ENCODE assay signal across 21 cellular contexts in genomic region chr17:64110436-64111152, GRCh38. TPM values are rescaled to one million over a fixed set of nuclear protein-coding genes. Genes with fewer than 3 reads are reported as not detected.
A peak's percentile ranks its signal among the peaks of the same experiment; 100 is the strongest.
DNase-seq lines count a peak whose midpoint lies in the region; ATAC-seq, FAIRE-seq and TF ChIP-seq lines count a peak whose summit lies in the region.
"Had no signal": no experiment of that assay in that cellular context is flagged by ENCODE, and none has a peak within 500 bp of the region (broad histone marks: within the 10 kb centered on the region; RNA-seq: fewer than 3 reads in every experiment).

No MANE protein-coding gene starts in this region.

- TF ChIP-seq CTCF in endothelial cell (IDR thresholded peaks at IDR 0.05; ENCODE audit: unreplicated experiment), result no peak
- no peak for TF ChIP-seq CTCF in ascending aorta (IDR thresholded peaks at IDR 0.05)

- no peak overlapping the region for H3K4me3 ChIP-seq in ascending aorta
- H3K4me3 ChIP-seq: psoas muscle had no signal

- no peak for DNase-seq in stimulated activated naive CD8-positive, alpha-beta T cell treated with anti-CD3 and anti-CD28 coated beads, Interleukin-15, Interleukin-2, amounts not matched to agents 100 U/mL and 50 U/mL, for 24 hours
- DNase-seq in SW480 (ENCODE audit: low spot score) (peak; percentile 87), endothelial cell (ENCODE audit: low spot score) (no peak), ascending aorta (ENCODE audit: low spot score in 2 of 2) (no peak), NCI-H510A (lab: John Stamatoyannopoulos, UW) (no peak), HTR-8/SVneo (ENCODE audit: insufficient read length, low spot score) (no peak)
- DNase-seq: activated CD4-positive, alpha-beta T cell treated with anti-CD3 and anti-CD28 coated beads for 4 hours; activated T-cell treated with anti-CD3 and anti-CD28 coated beads, Interleukin-2, amount 50 U/mL, for 4 hours; amygdala; DMS153; foreskin melanocyte; KG1; naive thymus-derived CD4-positive, alpha-beta T cell; NCI-H1694; NCI-H524 treated with DMSO at 0.1 percent for 48 hours; psoas muscle had no signal

- H3K36me3 ChIP-seq in ascending aorta, result peaks cover 0 to 4% of the 10 kb centered on the region in 2 donors

- intact Hi-C loops in ascending aorta (cut with DNase I), result no loop called here

- peak overlapping the region; percentile 63 for H3K27ac Mint-ChIP-seq in stimulated activated naive CD8-positive, alpha-beta T cell treated with anti-CD3 and anti-CD28 coated beads, Interleukin-15, Interleukin-2, amounts not matched to agents 100 ng/mL and 50 ng/mL, for 24 hours
- peak overlapping the region; percentile 76 for H3K27ac Mint-ChIP-seq in endothelial cell (ENCODE audit: unreplicated experiment)

- no peak overlapping the region for H3K27ac ChIP-seq in ascending aorta
- H3K27ac ChIP-seq: psoas muscle had no signal

- H3K27me3 Mint-ChIP-seq in stimulated activated naive CD8-positive, alpha-beta T cell treated with anti-CD3 and anti-CD28 coated beads, Interleukin-15, Interleukin-2, amounts not matched to agents 100 ng/mL and 50 ng/mL, for 24 hours, result no peaks in the 10 kb centered on the region
- H3K27me3 Mint-ChIP-seq in endothelial cell (ENCODE audit: unreplicated experiment), result peaks cover 5% of the 10 kb centered on the region
- H3K27me3 Mint-ChIP-seq: naive thymus-derived CD4-positive, alpha-beta T cell had no signal

- H3K9me3 ChIP-seq in ascending aorta, result no peaks in the 10 kb centered on the region
- H3K9me3 ChIP-seq: psoas muscle had no signal

- H3K27me3 ChIP-seq in ascending aorta, result no peaks in the 10 kb centered on the region

- H3K36me3 Mint-ChIP-seq in stimulated activated naive CD8-positive, alpha-beta T cell treated with anti-CD3 and anti-CD28 coated beads, Interleukin-15, Interleukin-2, amounts not matched to agents 100 ng/mL and 50 ng/mL, for 24 hours (ENCODE audit: low read depth), result peaks cover 22% of the 10 kb centered on the region
- H3K36me3 Mint-ChIP-seq in endothelial cell (ENCODE audit: low read depth, unreplicated experiment), result no peaks in the 10 kb centered on the region

- peaks cover 67% of the 10 kb centered on the region for H3K4me1 Mint-ChIP-seq in stimulated activated naive CD8-positive, alpha-beta T cell treated with anti-CD3 and anti-CD28 coated beads, Interleukin-15, Interleukin-2, amounts not matched to agents 100 ng/mL and 50 ng/mL, for 24 hours (ENCODE audit: low read depth)
- peaks cover 44% of the 10 kb centered on the region for H3K4me1 Mint-ChIP-seq in endothelial cell (ENCODE audit: unreplicated experiment)

- no peaks in the 10 kb centered on the region for H3K9me3 Mint-ChIP-seq in stimulated activated naive CD8-positive, alpha-beta T cell treated with anti-CD3 and anti-CD28 coated beads, Interleukin-15, Interleukin-2, amounts not matched to agents 100 ng/mL and 50 ng/mL, for 24 hours
- H3K9me3 Mint-ChIP-seq in endothelial cell (ENCODE audit: unreplicated experiment), result no peaks in the 10 kb centered on the region
- H3K9me3 Mint-ChIP-seq: activated T-cell treated with anti-CD3 and anti-CD28 coated beads, Interleukin-2, amount 50 U/mL, for 4 hours had no signal

- FAIRE-seq in HTR-8/SVneo (lab: Jason Lieb, UNC), result no peak
- FAIRE-seq: GM19239, urothelium cell line had no signal

- H3K4me3 Mint-ChIP-seq in stimulated activated naive CD8-positive, alpha-beta T cell treated with anti-CD3 and anti-CD28 coated beads, Interleukin-15, Interleukin-2, amounts not matched to agents 100 ng/mL and 50 ng/mL, for 24 hours, result no peak overlapping the region
- H3K4me3 Mint-ChIP-seq in endothelial cell (ENCODE audit: unreplicated experiment), result no peak overlapping the region
- H3K4me3 Mint-ChIP-seq: activated T-cell treated with anti-CD3 and anti-CD28 coated beads, Interleukin-2, amount 50 U/mL, for 4 hours; naive thymus-derived CD4-positive, alpha-beta T cell had no signal

- no peak for ATAC-seq in stimulated activated naive CD8-positive, alpha-beta T cell treated with anti-CD3 and anti-CD28 coated beads, Interleukin-15, Interleukin-2, amounts not matched to agents 100 U/mL and 50 U/mL, for 24 hours
- no peak for ATAC-seq in activated CD4-positive, CD25-positive, alpha-beta regulatory T cell treated with anti-CD3 and anti-CD28 coated beads, Interleukin-2, amount 50 U/mL, for 24 hours
- ATAC-seq: activated T-cell treated with anti-CD3 and anti-CD28 coated beads, Interleukin-2, amount 50 U/mL, for 4 hours; naive thymus-derived CD4-positive, alpha-beta T cell; Panc1; psoas muscle had no signal

- no peaks in the 10 kb centered on the region for H3K4me1 ChIP-seq in ascending aorta

RNA-seq across cellular contexts. Expression of gene ERN1, which starts 19.4 kb away (rescaled TPM):
- total RNA-seq in endothelial cell (ENCODE audit: unreplicated experiment) (16.7 TPM), ascending aorta (26.5 TPM)
